ENCODE assay signal across 2 cellular contexts in the genomic region with DNA sequence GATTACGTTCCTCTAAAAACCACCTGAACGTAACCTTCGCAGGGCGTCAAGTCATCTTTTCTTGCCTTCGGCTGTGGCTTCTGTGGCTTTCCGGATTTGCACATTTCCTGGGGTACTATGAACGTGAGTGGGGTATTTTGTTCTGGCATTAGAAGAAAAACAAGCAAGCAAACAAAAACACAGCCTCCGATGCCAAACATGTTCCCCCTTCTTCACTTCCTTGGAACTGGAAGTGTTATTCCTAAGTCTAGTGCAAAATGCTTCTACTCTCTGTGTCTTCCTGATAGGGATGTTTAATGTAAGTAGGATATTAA. TPM values are rescaled to one million over a fixed set of nuclear protein-coding genes. Genes with fewer than 3 reads are reported as not detected.
"Had no signal": no experiment of that assay in that cellular context is flagged by ENCODE, and none has a peak within 500 bp of the region (broad histone marks: within the 10 kb centered on the region; RNA-seq: fewer than 3 reads in every experiment).

No MANE protein-coding gene starts in this region.

RNA-seq across cellular contexts. Expression of a gene that starts 2.2 kb away (rescaled TPM):
- total RNA-seq: cardiac septum had no signal
- polyA plus RNA-seq: liver had no signal
